Comparison of ENCODE assay signal across 1 cellular context in genomic region chr19:41322451-41322850, GRCh38.
TF ChIP-seq lines count a peak whose summit lies in the region.

No MANE protein-coding gene starts in this region.

TF ChIP-seq in GM23338, 12 proteins besides CTCF, POLR2A, EP300 and RAD21 (continued from another document):
- no peak for TF ChIP-seq ZNF462 (CRISPR knock-in tag; IDR thresholded peaks at IDR 0.05)
- TF ChIP-seq POLR2AphosphoS5 (IDR thresholded peaks at IDR 0.05; ENCODE audit: low read depth) = no peak
- TF ChIP-seq JUNB (IDR thresholded peaks at IDR 0.05; ENCODE audit: unreplicated experiment) = no peak
- no peak for TF ChIP-seq EZH2phosphoT487 (IDR thresholded peaks at IDR 0.05; ENCODE audit: unreplicated experiment)
